ENCODE assay signal across 2 cellular contexts in the genomic region with DNA sequence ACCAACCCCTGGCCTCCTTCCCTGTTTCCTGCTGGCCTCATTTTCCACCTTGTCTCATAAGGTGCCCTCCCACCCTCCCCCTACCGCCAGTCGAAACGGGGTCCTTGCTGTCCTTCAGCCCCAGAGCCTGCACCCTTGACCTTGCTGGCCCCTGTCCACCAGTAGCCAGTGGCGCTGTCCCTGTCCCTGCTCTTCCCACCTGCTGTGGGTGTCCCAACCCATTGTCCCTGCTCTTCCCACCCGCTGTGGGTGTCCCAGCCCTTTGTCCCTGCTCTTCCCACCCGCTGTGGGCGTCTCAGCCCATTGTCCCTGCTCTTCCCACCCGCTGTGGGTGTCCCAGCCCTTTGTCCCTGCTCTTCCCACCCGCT. TPM values are rescaled to one million over a fixed set of nuclear protein-coding genes. Genes with fewer than 3 reads are reported as not detected.
"Had no signal": no experiment of that assay in that cellular context is flagged by ENCODE, and none has a peak within 500 bp of the region (broad histone marks: within the 10 kb centered on the region; RNA-seq: fewer than 3 reads in every experiment).

No MANE protein-coding gene starts in this region.

RNA-seq across cellular contexts. Expression of gene NKD2, which starts 13.4 kb away (rescaled TPM):
- total RNA-seq: HT1080 had no signal
- polyA plus RNA-seq: SK-N-SH had no signal
